1 cellular context compared by ENCODE assay signal in genomic region chr6:31765559-31765909, GRCh38.
TF ChIP-seq lines count a peak whose summit lies in the region.

No MANE protein-coding gene starts in this region.

TF ChIP-seq in H1, 55 proteins besides CTCF, POLR2A, EP300 and RAD21:
- TF ChIP-seq CTBP2 (IDR thresholded peaks at IDR 0.05; ENCODE audit: borderline replicate concordance, insufficient read depth, insufficient read length, low read length) (no peak), KDM5A (IDR thresholded peaks at IDR 0.05; ENCODE audit: low read length) (no peak), SIN3A (conservative IDR thresholded peaks at IDR 0.05 in 1 of 2, IDR thresholded peaks at IDR 0.05 in 1 of 2; ENCODE audit: low read depth in 1 of 2, low read length in 2 of 2) (no peak), EZH2 (IDR thresholded peaks at IDR 0.05; ENCODE audit: low read depth, low read length, severe bottlenecking) (no peak), NANOG (IDR thresholded peaks at IDR 0.05; ENCODE audit: insufficient read depth, low read depth, low read length, poor library complexity, severe bottlenecking) (no peak), SP4 (IDR thresholded peaks at IDR 0.05; ENCODE audit: low read length) (no peak)
